21 cellular contexts compared by ENCODE assay signal in the genomic region with DNA sequence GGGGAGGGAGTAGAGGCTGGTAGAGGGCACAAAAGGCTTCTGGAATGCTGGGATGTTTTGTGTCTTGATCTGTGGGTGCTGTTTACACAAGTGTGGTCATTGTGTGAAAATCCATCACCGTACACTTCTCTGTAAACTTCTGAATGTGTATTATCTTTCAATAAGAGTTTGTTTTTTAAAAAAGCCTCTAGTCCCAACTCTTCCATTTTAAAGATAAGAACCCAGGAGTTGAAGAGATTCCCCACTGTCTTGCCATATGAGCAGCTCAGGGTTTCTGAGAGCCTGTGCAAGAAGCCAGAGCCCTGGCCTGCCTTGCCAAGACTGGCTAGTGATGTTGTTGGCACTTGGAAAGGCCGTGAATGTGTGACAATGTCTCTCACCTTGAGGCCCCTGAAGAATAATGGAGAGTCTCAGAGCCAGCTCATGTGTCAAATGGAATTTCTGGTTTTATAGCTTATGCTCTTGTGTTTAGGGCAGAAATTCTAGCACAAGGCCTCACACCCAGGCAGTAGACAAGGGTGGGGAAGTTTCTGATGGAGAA. TPM values are rescaled to one million over a fixed set of nuclear protein-coding genes. Genes with fewer than 3 reads are reported as not detected.
DNase-seq lines count a peak whose midpoint lies in the region; ATAC-seq and TF ChIP-seq lines count a peak whose summit lies in the region.
"Had no signal": no experiment of that assay in that cellular context is flagged by ENCODE, and none has a peak within 500 bp of the region (broad histone marks: within the 10 kb centered on the region; RNA-seq: fewer than 3 reads in every experiment).

No MANE protein-coding gene starts in this region.

- H3K4me3 ChIP-seq in BLaER1 (no peak overlapping the region), IMR-90 (ENCODE audit: insufficient read depth, low read depth, low read length) (no peak overlapping the region), adipocyte (ENCODE audit: low read length) (no peak overlapping the region), esophagus muscularis mucosa (no peak overlapping the region)
- H3K4me3 ChIP-seq: right lobe of liver, vagina had no signal

- TF ChIP-seq EP300 in esophagus muscularis mucosa (IDR thresholded peaks at IDR 0.05) = no peak

- H3K9me3 Mint-ChIP-seq in natural killer cell = no peaks in the 10 kb centered on the region
- H3K9me3 Mint-ChIP-seq: stimulated activated memory B cell treated with anti-CD40 and anti-IgM and Interleukin-4, amounts not matched to agents 10 μg/mL and 1 μg/mL and 100 μg/mL, for 72 hours had no signal

- peak overlapping the region; percentile 99 for H2BK20ac ChIP-seq in IMR-90 (ENCODE audit: low read depth, low read length)

- peak overlapping the region; percentile 98; the same call in 2 of the 3 replicates for H2BK15ac ChIP-seq in IMR-90 (ENCODE audit: low read depth, low read length)

- intact Hi-C loops in IMR-90 (cut with micrococcal nuclease) (no loop called here), natural killer cell (cut with micrococcal nuclease) (no loop called here), esophagus muscularis mucosa (cut with DNase I) (no loop called here)

- WGBS in IMR-90 (ENCODE audit: extremely low coverage in 2 of 2, insufficient read length in 1 of 2), 2 experiments = 100% methylated on average over 1 of the region's 2 CpGs; no CpG with 5 or more reads in 1 of the 2 experiments
- 78% methylated on average over 2 of the region's 2 CpGs for WGBS in esophagus muscularis mucosa

- dilution Hi-C loops in IMR-90 (cut with HindIII; ENCODE audit: low sequenced_read_pairs, unreplicated experiment) = no loop called here

- peaks cover 29% of the 10 kb centered on the region for H3K9me1 ChIP-seq in IMR-90 (ENCODE audit: insufficient read depth, low read length)

- TF ChIP-seq POLR2A in IMR-90 (IDR thresholded peaks at IDR 0.05; ENCODE audit: low read depth, low read length) (no peak), esophagus muscularis mucosa (IDR thresholded peaks at IDR 0.05; ENCODE audit: low read depth) (no peak)

- H3K27ac Mint-ChIP-seq in natural killer cell = peak overlapping the region; percentile 1 to 71
- H3K27ac Mint-ChIP-seq: stimulated activated memory B cell treated with anti-CD40 and anti-IgM and Interleukin-4, amounts not matched to agents 10 μg/mL and 1 μg/mL and 100 μg/mL, for 72 hours had no signal

- H3K27me3 Mint-ChIP-seq in natural killer cell (ENCODE audit: low read depth in 2 of 2) = no peaks in the 10 kb centered on the region
- H3K27me3 Mint-ChIP-seq: stimulated activated memory B cell treated with anti-CD40 and anti-IgM and Interleukin-4, amounts not matched to agents 10 μg/mL and 1 μg/mL and 100 μg/mL, for 72 hours had no signal

- POLR2A ChIA-PET in IMR-90 (lab: Charles Lee; ENCODE audit: unreplicated experiment) = no interaction called here

- H2BK120ac ChIP-seq in IMR-90 (ENCODE audit: low read depth, low read length) = peak overlapping the region; percentile 99

- H3K23ac ChIP-seq in IMR-90 (ENCODE audit: low read depth, low read length) = peak overlapping the region; percentile 93

- peaks cover 44% of the 10 kb centered on the region for H3K4me1 ChIP-seq in BLaER1
- peaks cover 16% of the 10 kb centered on the region for H3K4me1 ChIP-seq in IMR-90 (ENCODE audit: control insufficient read depth, insufficient read depth, low read length)
- H3K4me1 ChIP-seq in adipocyte (ENCODE audit: control insufficient read depth, insufficient read depth, low read length) = peaks cover 27% of the 10 kb centered on the region
- peaks cover 18 to 36% (median 27%) of the 10 kb centered on the region in 4 donors for H3K4me1 ChIP-seq in esophagus muscularis mucosa

- H3K4ac ChIP-seq in IMR-90 (ENCODE audit: low read depth, low read length) = peak overlapping the region; percentile 99

- H3K36me3 ChIP-seq in BLaER1 = peaks cover 38% of the 10 kb centered on the region
- H3K36me3 ChIP-seq in IMR-90 (ENCODE audit: control insufficient read depth, insufficient read depth, low read length) = no peaks in the 10 kb centered on the region; the same call in 1 of the 2 replicates
- H3K36me3 ChIP-seq in adipocyte (ENCODE audit: control insufficient read depth, insufficient read depth, low read length, severe bottlenecking) = peaks cover 5% of the 10 kb centered on the region
- no peaks in the 10 kb centered on the region for H3K36me3 ChIP-seq in esophagus muscularis mucosa
- H3K36me3 ChIP-seq: vagina had no signal

- H3K36me3 Mint-ChIP-seq in natural killer cell = no peaks in the 10 kb centered on the region

- H3K18ac ChIP-seq in IMR-90 (ENCODE audit: low read depth, low read length) = peak overlapping the region; percentile 57; the same call in 1 of the 2 replicates

- peak overlapping the region; percentile 10 for H3K4me3 Mint-ChIP-seq in natural killer cell
- H3K4me3 Mint-ChIP-seq: stimulated activated memory B cell treated with anti-CD40 and anti-IgM and Interleukin-4, amounts not matched to agents 10 μg/mL and 1 μg/mL and 100 μg/mL, for 72 hours had no signal

- peak overlapping the region; percentile 62 to 89 for H4K8ac ChIP-seq in IMR-90 (ENCODE audit: low read depth in 2 of 2, low read length in 2 of 2)

- ATAC-seq in IMR-90 (ENCODE audit: low read depth) = peak; percentile 25
- ATAC-seq in natural killer cell = peak; percentile 40 to 83 (median 49)
- ATAC-seq: right lobe of liver; stimulated activated memory B cell treated with anti-CD40 and anti-IgM and Interleukin-4, amounts not matched to agents 10 μg/mL and 1 μg/mL and 100 μg/mL, for 72 hours had no signal

- no peak for TF ChIP-seq RAD21 in IMR-90 (IDR thresholded peaks at IDR 0.05; ENCODE audit: low read length)

- TF ChIP-seq CTCF in IMR-90 (conservative IDR thresholded peaks at IDR 0.05; ENCODE audit: low read depth, low read length) (no peak), natural killer cell (IDR thresholded peaks at IDR 0.05) (no peak), esophagus muscularis mucosa (IDR thresholded peaks at IDR 0.05) (no peak)

- H3K9ac ChIP-seq in BLaER1 (no peak overlapping the region), IMR-90 (ENCODE audit: low read depth, low read length) (no peak overlapping the region), adipocyte (ENCODE audit: low read length) (peak overlapping the region; percentile 34)

- no peak overlapping the region; the same call in 1 of the 2 replicates for H3K56ac ChIP-seq in IMR-90 (ENCODE audit: extremely low read depth, insufficient read depth, low read length)

- peaks cover 41 to 44% of the 10 kb centered on the region in 2 donors for H3K4me1 Mint-ChIP-seq in natural killer cell

- H3K27ac ChIP-seq in BLaER1 (no peak overlapping the region), IMR-90 (ENCODE audit: insufficient read depth, low read length) (peak overlapping the region; percentile 72), esophagus muscularis mucosa (replicated peaks in 1 of 4) (no peak overlapping the region)
- H3K27ac ChIP-seq: C4-2B, right lobe of liver, vagina had no signal

- H2AK5ac ChIP-seq in IMR-90 (ENCODE audit: low read depth, low read length) = peak overlapping the region; percentile 83

- H3K14ac ChIP-seq in IMR-90 (replicated peaks; ENCODE audit: low read depth, low read length) = peak overlapping the region; percentile 95

- peak overlapping the region; percentile 36 for H4K5ac ChIP-seq in IMR-90 (ENCODE audit: low read depth, low read length)

- in situ Hi-C loops in IMR-90 (cut with MboI; ENCODE audit: low sequenced_read_pairs) = no loop called here

- peak overlapping the region; percentile 1 for H2AFZ ChIP-seq in IMR-90 (replicated peaks; ENCODE audit: low read length, poor library complexity)

- H4K91ac ChIP-seq in IMR-90 (ENCODE audit: insufficient read depth, low read depth, low read length) = peak overlapping the region; percentile 74

- no peaks in the 10 kb centered on the region for H3K9me3 ChIP-seq in BLaER1
- no peaks in the 10 kb centered on the region for H3K9me3 ChIP-seq in IMR-90 (ENCODE audit: control insufficient read depth, insufficient read depth, low read length)
- H3K9me3 ChIP-seq in adipocyte (ENCODE audit: control insufficient read depth, low read length) = no peaks in the 10 kb centered on the region
- H3K9me3 ChIP-seq in esophagus muscularis mucosa = no peaks in the 10 kb centered on the region
- H3K9me3 ChIP-seq: right lobe of liver, vagina had no signal

- BruUV-seq in IMR-90 (replicated peaks; lab: Mats Ljungman, UMichigan) = no TSS peak

- CTCF ChIA-PET in IMR-90 (lab: Yijun Ruan, JAX) = no interaction called here

- H2AK9ac ChIP-seq in IMR-90 (replicated peaks; ENCODE audit: low read depth, low read length, poor library complexity) = peak overlapping the region; percentile 1

- H2BK5ac ChIP-seq in IMR-90 (ENCODE audit: low read depth, low read length, poor library complexity, severe bottlenecking) = peak overlapping the region; percentile 98

- no peaks in the 10 kb centered on the region for H3K27me3 ChIP-seq in BLaER1
- H3K27me3 ChIP-seq in IMR-90 (ENCODE audit: control insufficient read depth, insufficient read depth, low read length) = no peaks in the 10 kb centered on the region
- no peaks in the 10 kb centered on the region for H3K27me3 ChIP-seq in adipocyte (replicated peaks; ENCODE audit: control insufficient read depth, insufficient read depth, low read length)
- no peaks in the 10 kb centered on the region for H3K27me3 ChIP-seq in esophagus muscularis mucosa
- H3K27me3 ChIP-seq: right lobe of liver, vagina had no signal

- H3K4me2 ChIP-seq in BLaER1 (peak overlapping the region; percentile 48; the same call in 1 of the 2 replicates), IMR-90 (ENCODE audit: low read depth, low read length) (peak overlapping the region; percentile 32; the same call in 1 of the 2 replicates)

- DNase-seq in IMR-90 = peak; percentile 30
- DNase-seq in adipocyte (ENCODE audit: low read depth) = no peak
- DNase-seq in natural killer cell = no peak
- no peak for DNase-seq in esophagus muscularis mucosa (ENCODE audit: extremely low spot score)
- DNase-seq in hippocampal formation (lab: John Stamatoyannopoulos, UW) = no peak
- DNase-seq in stimulated activated CD8-positive, alpha-beta memory T cell treated with anti-CD3 and anti-CD28 coated beads, Interleukin-4, amount 100 ng/mL, for 48 hours = no peak
- DNase-seq in stimulated activated naive CD4-positive, alpha-beta T cell (lab: John Stamatoyannopoulos, UW) = no peak
- DNase-seq: activated CD4-positive, alpha-beta T cell treated with anti-CD3 and anti-CD28 coated beads, Interleukin-2, amount 50 U/mL, for 1 hour; activated gamma-delta T cell; DMS79; effector CD8-positive, alpha-beta T cell; NCI-H2107; NCI-H774; right lobe of liver; RPMI8226; T-helper 9 cell had no signal

- H4K20me1 ChIP-seq in BLaER1 (peaks cover 91% of the 10 kb centered on the region), IMR-90 (ENCODE audit: insufficient read depth, low read length) (peaks cover 11% of the 10 kb centered on the region)

- H3K79me1 ChIP-seq in IMR-90 (ENCODE audit: low read depth in 1 of 2, low read length in 2 of 2) = peaks cover 27 to 75% of the 10 kb centered on the region in 2 experiments

RNA-seq across cellular contexts. Expression of gene NPAS1, which starts 57.5 kb away (rescaled TPM):
- 0.36 and 0.56 TPM in 2 replicates for total RNA-seq in IMR-90 (2012; rRNA removed)
- polyA plus RNA-seq in IMR-90 (2012; rRNA removed) = 5.7 and 7.4 TPM in 2 replicates
- polyA plus RNA-seq in IMR-90 (2012; cell fraction: cytosol; rRNA removed) = 6.7 and 7.2 TPM in 2 replicates
- 6.1 and 23.6 TPM in 2 replicates for polyA plus RNA-seq in IMR-90 (2012; cell fraction: nucleus; rRNA removed; ENCODE audit: low replicate concordance)
- total RNA-seq in natural killer cell = under 1 TPM in 2 of 3 donors, not detected in 1; 0.64 to 0.65 TPM
- total RNA-seq in esophagus muscularis mucosa = under 1 TPM in 1 of 4 donors, not detected in 3; 0.34 TPM
- polyA plus RNA-seq: neural cell had no signal
